Comparison of ENCODE assay signal across 17 cellular contexts in the genomic region with DNA sequence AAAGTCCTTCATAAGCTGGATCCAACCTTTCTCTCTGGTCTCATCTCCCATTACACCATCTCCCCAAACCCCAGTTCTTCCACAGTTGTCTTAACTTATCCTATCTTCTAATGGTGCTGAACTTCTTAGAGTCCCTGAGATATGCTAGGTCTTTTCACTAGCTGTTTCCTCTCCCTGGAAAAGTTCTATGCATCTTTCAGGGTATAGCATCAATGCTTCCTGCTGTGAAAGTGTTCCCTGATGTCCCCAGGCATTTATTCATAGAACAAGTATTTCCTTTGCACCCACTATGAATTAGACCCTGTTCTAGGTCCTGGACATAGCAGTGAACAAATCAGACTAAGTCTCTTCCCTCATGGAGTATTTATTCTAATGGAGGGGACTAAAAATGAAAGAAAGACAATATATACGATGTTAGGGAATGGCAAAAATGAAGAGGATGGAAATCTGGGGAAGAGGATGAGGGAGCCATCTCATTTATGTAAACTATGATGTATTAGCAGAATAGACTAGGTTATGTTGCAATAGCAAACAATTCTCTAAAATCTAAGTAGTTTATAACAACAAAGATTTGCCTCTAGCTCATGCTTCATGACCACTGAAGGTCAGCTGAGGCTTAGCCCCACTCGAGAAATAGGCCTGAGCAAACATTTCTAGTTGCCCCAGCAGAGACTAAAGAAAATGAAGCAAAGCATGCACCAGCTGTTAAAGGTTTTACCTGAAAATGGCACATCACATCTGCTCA.
"Had no signal": no experiment of that assay in that cellular context is flagged by ENCODE, and none has a peak within 500 bp of the region (broad histone marks: within the 10 kb centered on the region; RNA-seq: fewer than 3 reads in every experiment).

No MANE protein-coding gene starts in this region.

- H3K4me3 ChIP-seq: gastrocnemius medialis, heart right ventricle, mucosa of descending colon, psoas muscle, skin epidermis had no signal

- H3K36me3 Mint-ChIP-seq: type B pancreatic cell had no signal

- H3K27ac ChIP-seq: gastrocnemius medialis, heart right ventricle, neutrophil, psoas muscle, skin epidermis had no signal

- ATAC-seq: gastrocnemius medialis; heart right ventricle; left lobe of liver; mucosa of descending colon; naive thymus-derived CD8-positive, alpha-beta T cell; psoas muscle; sciatic nerve had no signal

- H3K4me1 ChIP-seq: gastrocnemius medialis, psoas muscle had no signal

- H3K27me3 Mint-ChIP-seq: dendritic cell treated with granulocyte-macrophage colony-stimulating factor and Interleukin-4, amounts not matched to agents 40 ng/mL and 50 ng/mL, for 4 days; type B pancreatic cell had no signal

- H3K9me3 ChIP-seq: gastrocnemius medialis, mucosa of descending colon, neutrophil, psoas muscle had no signal

- H3K36me3 ChIP-seq: gastrocnemius medialis, heart right ventricle, neutrophil had no signal

- DNase-seq: gastrocnemius medialis; heart right ventricle; hypothalamus; islet precursor cell; mammary epithelial cell; mucosa of descending colon; naive thymus-derived CD8-positive, alpha-beta T cell; psoas muscle; stimulated activated CD4-positive, alpha-beta T cell treated with anti-CD3 and anti-CD28 coated beads, Interleukin-2, amount 100 ng/mL, for 24 hours; stimulated activated CD4-positive, alpha-beta T cell treated with anti-CD3 and anti-CD28 coated beads, Interleukin-4, amount 100 ng/mL, for 4 hours; stimulated activated naive CD4-positive, alpha-beta T cell had no signal

- H3K27ac Mint-ChIP-seq: dendritic cell treated with granulocyte-macrophage colony-stimulating factor and Interleukin-4, amounts not matched to agents 40 ng/mL and 50 ng/mL, for 4 days; naive thymus-derived CD8-positive, alpha-beta T cell; type B pancreatic cell had no signal

- H3K4me3 Mint-ChIP-seq: dendritic cell treated with granulocyte-macrophage colony-stimulating factor and Interleukin-4, amounts not matched to agents 40 ng/mL and 50 ng/mL, for 4 days; naive thymus-derived CD8-positive, alpha-beta T cell; type B pancreatic cell had no signal

- H3K27me3 ChIP-seq: gastrocnemius medialis, heart right ventricle, neutrophil had no signal
